ENCODE assay signal across 9 cellular contexts in genomic region chr11:32231909-32232493, GRCh38.
DNase-seq lines count a peak whose midpoint lies in the region; ATAC-seq and TF ChIP-seq lines count a peak whose summit lies in the region.
"Had no signal": no experiment of that assay in that cellular context is flagged by ENCODE, and none has a peak within 500 bp of the region (broad histone marks: within the 10 kb centered on the region; RNA-seq: fewer than 3 reads in every experiment).

No MANE protein-coding gene starts in this region.

- TF ChIP-seq CTCF in PC-9 (conservative IDR thresholded peaks at IDR 0.05) (peak; percentile 77), fibroblast of mammary gland (conservative IDR thresholded peaks at IDR 0.05; ENCODE audit: control insufficient read depth, insufficient read depth, low read depth, low read length) (peak; percentile 75), upper lobe of right lung (IDR thresholded peaks at IDR 0.05) (peak; percentile 42)

- H3F3A ChIP-seq in PC-9 (ENCODE audit: insufficient read depth, low read depth) = no peaks in the 10 kb centered on the region

- no TSS peak for BruUV-seq in PC-9 (replicated peaks; lab: Mats Ljungman, UMichigan)

- H3K79me2 ChIP-seq in PC-9 (ENCODE audit: low read depth) = no peaks in the 10 kb centered on the region
- H3K79me2 ChIP-seq: parathyroid adenoma had no signal

- H3K4me3 Mint-ChIP-seq in T-cell = no peak overlapping the region

- H3K27me3 Mint-ChIP-seq in T-cell = peaks cover 18 to 27% of the 10 kb centered on the region in 2 donors

- no peaks in the 10 kb centered on the region for H3K9me2 ChIP-seq in PC-9 (ENCODE audit: insufficient read depth)

- CTCF ChIA-PET in PC-9 (lab: Charles Lee) = interaction anchor here (0.6 to 0.7 kb wide), 2 partner anchors 9 to 834 kb away, joined by 3 to 4 read pairs; no protein-coding TSS in a partner anchor
- CTCF ChIA-PET in T-cell (lab: Charles Lee) = interaction anchor here (0.6 to 0.9 kb wide), 5 partner anchors 9 to 274 kb away, joined by 3 to 5 read pairs (median 3); no protein-coding TSS in a partner anchor

- H4K20me1 ChIP-seq in PC-9 (ENCODE audit: insufficient read depth) = no peaks in the 10 kb centered on the region

- H3K4me1 ChIP-seq in PC-9 (replicated peaks; ENCODE audit: insufficient read depth) (no peaks in the 10 kb centered on the region), upper lobe of right lung (no peaks in the 10 kb centered on the region)
- H3K4me1 ChIP-seq: parathyroid adenoma had no signal

- POLR2A ChIA-PET in PC-9 (lab: Charles Lee; ENCODE audit: unreplicated experiment) (no interaction called here), T-cell (lab: Charles Lee) (no interaction called here)

- intact Hi-C loops in PC-9 (cut with micrococcal nuclease; ENCODE audit: unreplicated experiment) = no loop called here
- intact Hi-C loops in upper lobe of right lung (cut with DNase I) = no loop called here

- H3K4me3 ChIP-seq in PC-9 (no peak overlapping the region), fibroblast of mammary gland (ENCODE audit: control insufficient read depth, low read depth, low read length) (no peak overlapping the region), upper lobe of right lung (no peak overlapping the region)

- H3K27me3 ChIP-seq in PC-9 (ENCODE audit: insufficient read depth, low read depth) (no peaks in the 10 kb centered on the region), upper lobe of right lung (no peaks in the 10 kb centered on the region)

- no peak overlapping the region for H3K27ac Mint-ChIP-seq in T-cell

- H3K36me3 Mint-ChIP-seq in T-cell = no peaks in the 10 kb centered on the region

- ATAC-seq in GM18858 (IDR thresholded peaks at IDR 0.05; ENCODE audit: unreplicated experiment) = peak; percentile 84
- peak; percentile 97 for ATAC-seq in HG03103 (IDR thresholded peaks at IDR 0.05; ENCODE audit: low read depth, unreplicated experiment)
- peak; percentile 43 for ATAC-seq in upper lobe of right lung
- no peak for ATAC-seq in T-cell (replicated peaks in 1 of 4)

- no peak overlapping the region for H2AFZ ChIP-seq in PC-9
- H2AFZ ChIP-seq: parathyroid adenoma had no signal

- H3K36me3 ChIP-seq in PC-9 (ENCODE audit: low read depth) = no peaks in the 10 kb centered on the region
- no peaks in the 10 kb centered on the region for H3K36me3 ChIP-seq in upper lobe of right lung

- H3K4me2 ChIP-seq in PC-9 = no peak overlapping the region

- H3K9me3 ChIP-seq in PC-9 (ENCODE audit: insufficient read depth, low read depth) = no peaks in the 10 kb centered on the region
- H3K9me3 ChIP-seq in upper lobe of right lung = no peaks in the 10 kb centered on the region

- no peak overlapping the region for H3K27ac ChIP-seq in PC-9
- no peak overlapping the region for H3K27ac ChIP-seq in upper lobe of right lung
- H3K27ac ChIP-seq: parathyroid adenoma had no signal

- H3K4me1 Mint-ChIP-seq in T-cell = peaks cover 0 to 4% (median 0%) of the 10 kb centered on the region in 3 donors

- in situ Hi-C loops in Caki2 (cut with HindIII; ENCODE audit: low pct_unique_long_range_greater_than_20kb, low sequenced_read_pairs) = no loop called here

- DNase-seq in Caki2 (ENCODE audit: low read depth) (peak; percentile 8), PC-9 (peak in 1 of 2 experiments; percentile 32), fibroblast of mammary gland (ENCODE audit: low read depth) (peak; percentile 37), upper lobe of right lung (no peak), T-cell (no peak), DMS79 treated with DMSO at 0.1 percent for 48 hours (lab: John Stamatoyannopoulos, UW) (no peak)

- H3K9me3 Mint-ChIP-seq in T-cell = no peaks in the 10 kb centered on the region

Comparison
In these comparisons a context has a peak if more than half of its experiments do, and no peak if none do; other contexts are left out.
1. DNase-seq: peak in Caki2 (single experiment) and fibroblast of mammary gland (single experiment); none in upper lobe of right lung (single experiment), T-cell (0 of 34) and DMS79 treated with DMSO at 0.1 percent for 48 hours (single experiment).
2. ATAC-seq: peak in GM18858 (single experiment), HG03103 (single experiment) and upper lobe of right lung (single experiment); none in T-cell (0 of 4).
3. Peak in every context shown above with its lines, with median percentiles within 50 percentile points of each other: CTCF ChIP-seq.